1 cellular context compared by ENCODE assay signal in the genomic region with DNA sequence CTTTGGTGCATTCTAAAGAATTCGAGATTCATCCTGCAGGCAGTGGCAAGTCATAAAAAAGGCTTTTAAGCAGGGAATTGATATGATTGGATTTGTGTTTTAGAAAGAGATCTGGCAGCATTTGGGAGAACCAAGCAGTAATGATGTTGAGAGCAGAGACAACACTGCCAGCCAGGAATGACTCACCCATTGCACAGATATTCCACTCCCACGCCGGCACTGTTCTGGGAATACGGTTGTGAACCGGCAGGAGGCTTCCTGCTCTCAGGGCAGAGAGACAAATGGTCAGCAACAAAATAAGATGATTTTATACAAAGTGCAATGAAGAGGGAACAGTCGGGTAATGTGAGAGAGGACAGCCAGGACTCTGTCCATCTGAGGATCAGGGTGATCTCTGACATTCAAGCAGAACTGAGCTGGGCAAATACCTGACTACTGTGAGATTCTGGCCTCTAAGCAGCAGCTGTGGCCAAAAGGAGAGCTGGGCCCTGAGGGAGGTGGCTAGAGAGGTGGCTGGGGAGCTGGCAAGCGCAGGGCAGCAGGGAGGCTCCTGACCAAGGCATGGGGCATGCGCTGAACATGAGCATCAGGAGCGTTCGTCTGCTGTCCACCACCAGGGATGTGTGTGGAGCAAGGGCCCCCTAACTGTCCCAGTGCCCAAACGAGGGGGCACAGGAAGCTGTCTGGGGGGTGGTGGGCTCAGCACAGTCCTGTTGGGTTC.
TF ChIP-seq lines count a peak whose summit lies in the region.

No MANE protein-coding gene starts in this region.

TF ChIP-seq in endothelial cell of umbilical vein, 7 proteins besides CTCF, POLR2A, EP300 and RAD21:
- TF ChIP-seq JUN (IDR thresholded peaks at IDR 0.05; ENCODE audit: borderline replicate concordance, insufficient read depth, insufficient read length, low read depth) (peak; percentile 85), EZH2 (IDR thresholded peaks at IDR 0.05; ENCODE audit: borderline replicate concordance, low read depth, low read length, severe bottlenecking) (no peak), FOS (IDR thresholded peaks at IDR 0.05; ENCODE audit: borderline replicate concordance, insufficient read depth, low read length) (peak; percentile 93)
